Comparison of ENCODE assay signal across 8 cellular contexts in genomic region chr4:139229534-139230039, GRCh38. TPM values are rescaled to one million over a fixed set of nuclear protein-coding genes. Genes with fewer than 3 reads are reported as not detected.
DNase-seq lines count a peak whose midpoint lies in the region; ATAC-seq, FAIRE-seq and TF ChIP-seq lines count a peak whose summit lies in the region.

No MANE protein-coding gene starts in this region.

- H3K27ac ChIP-seq in OCI-LY1 (ENCODE audit: low read depth, low read length, poor library complexity, severe bottlenecking), result no peak overlapping the region
- H3K27ac ChIP-seq in coronary artery, result no peak overlapping the region

- no peaks in the 10 kb centered on the region for H3K9me2 ChIP-seq in OCI-LY1 (ENCODE audit: low read depth, low read length)

- DNase-seq in EH (ENCODE audit: low read depth) (peak; percentile 70), coronary artery (ENCODE audit: low spot score) (no peak), medulla oblongata (ENCODE audit: extremely low spot score) (peak; percentile 82), mesenteric fat pad (ENCODE audit: low spot score) (no peak)

- peaks cover 38% of the 10 kb centered on the region for H3K4me1 ChIP-seq in OCI-LY1 (ENCODE audit: insufficient read depth, low read length, severe bottlenecking)

- FAIRE-seq in A204.1 (lab: Jason Lieb, UNC), result peak; percentile 98

- H3K4me3 ChIP-seq in OCI-LY1 (ENCODE audit: low read depth, low read length, poor library complexity, severe bottlenecking), result no peak overlapping the region
- H3K4me3 ChIP-seq in coronary artery, result no peak overlapping the region

- H3K36me3 ChIP-seq in OCI-LY1 (ENCODE audit: insufficient read depth, low read length), result no peaks in the 10 kb centered on the region

- no peak overlapping the region for H2AFZ ChIP-seq in OCI-LY1 (ENCODE audit: low read length)

- H3F3A ChIP-seq in OCI-LY1 (ENCODE audit: insufficient read depth, low read length), result no peaks in the 10 kb centered on the region

- no peaks in the 10 kb centered on the region for H4K20me1 ChIP-seq in OCI-LY1 (ENCODE audit: insufficient read depth, low read length)

- ATAC-seq in HG02973 (IDR thresholded peaks at IDR 0.05; ENCODE audit: unreplicated experiment) (peak; percentile 66), HG03135 (IDR thresholded peaks at IDR 0.05; ENCODE audit: unreplicated experiment) (no peak)

- TF ChIP-seq CTCF in OCI-LY1 (IDR thresholded peaks at IDR 0.05; ENCODE audit: low read length) (peak; percentile 71), coronary artery (IDR thresholded peaks at IDR 0.05) (peak; percentile 40)

- H3K27me3 ChIP-seq in OCI-LY1 (ENCODE audit: insufficient read depth, low read length), result no peaks in the 10 kb centered on the region

- H3K9ac ChIP-seq in OCI-LY1 (ENCODE audit: low read length), result no peak overlapping the region

- no peaks in the 10 kb centered on the region for H3K9me3 ChIP-seq in OCI-LY1 (ENCODE audit: low read length)

- no peak overlapping the region for H3K4me2 ChIP-seq in OCI-LY1 (ENCODE audit: low read length)

- no peaks in the 10 kb centered on the region for H3K79me2 ChIP-seq in OCI-LY1 (ENCODE audit: insufficient read depth, low read length)

RNA-seq across cellular contexts. Expression of gene MGARP, which starts 50.4 kb away (rescaled TPM):
- 0.39 TPM for total RNA-seq in mesenteric fat pad

RNA-seq across cellular contexts. Expression of gene ELF2, which starts 52.6 kb away (rescaled TPM):
- 43.2 TPM for total RNA-seq in mesenteric fat pad

Comparison
In these comparisons a context has a peak if more than half of its experiments do, and no peak if none do; other contexts are left out.
1. DNase-seq: peak in EH (single experiment) and medulla oblongata (single experiment); none in coronary artery (single experiment) and mesenteric fat pad (single experiment).